12 cellular contexts compared by ENCODE assay signal in genomic region chr9:95197692-95198271, GRCh38.
DNase-seq lines count a peak whose midpoint lies in the region; ATAC-seq and TF ChIP-seq lines count a peak whose summit lies in the region.
"Had no signal": no experiment of that assay in that cellular context is flagged by ENCODE, and none has a peak within 500 bp of the region (broad histone marks: within the 10 kb centered on the region; RNA-seq: fewer than 3 reads in every experiment).

No MANE protein-coding gene starts in this region.

- no peak overlapping the region for H2BK120ac ChIP-seq in neuronal stem cell (ENCODE audit: low read depth, low read length)

- H2AK5ac ChIP-seq in neuronal stem cell (ENCODE audit: low read depth, low read length), result peak overlapping the region; percentile 54

- H3K4me3 ChIP-seq in LNCaP clone FGC (ENCODE audit: low read depth, low read length), result no peak overlapping the region
- no peak overlapping the region for H3K4me3 ChIP-seq in neuronal stem cell (ENCODE audit: low read length in 2 of 2)

- H3K4me1 ChIP-seq in neuronal stem cell (ENCODE audit: control insufficient read depth in 2 of 2, insufficient read depth in 1 of 2, low read depth in 1 of 2, low read length in 2 of 2), result peaks cover 0 to 2% of the 10 kb centered on the region in 2 donors

- POLR2A ChIA-PET in T-cell (lab: Charles Lee), result no interaction called here

- no peaks in the 10 kb centered on the region for H3K27me3 Mint-ChIP-seq in T-cell
- H3K27me3 Mint-ChIP-seq: naive thymus-derived CD4-positive, alpha-beta T cell had no signal

- H3K23ac ChIP-seq in neuronal stem cell (ENCODE audit: low read depth, low read length, poor library complexity), result peak overlapping the region; percentile 44

- peaks cover 1% of the 10 kb centered on the region for H3K79me1 ChIP-seq in neuronal stem cell (ENCODE audit: low read depth, low read length)

- H3K27ac ChIP-seq in neuronal stem cell (replicated peaks; ENCODE audit: low read length), result no peak overlapping the region

- H3K36me3 ChIP-seq in neuronal stem cell (replicated peaks in 1 of 2; ENCODE audit: control insufficient read depth in 2 of 2, insufficient read depth in 2 of 2, low read length in 2 of 2), result no peaks in the 10 kb centered on the region

- H4K91ac ChIP-seq in neuronal stem cell (ENCODE audit: low read depth, low read length, poor library complexity), result no peak overlapping the region

- H3K4ac ChIP-seq in neuronal stem cell (ENCODE audit: low read length), result no peak overlapping the region

- peaks cover 2% of the 10 kb centered on the region for H3K36me3 Mint-ChIP-seq in T-cell

- H3K9ac ChIP-seq in neuronal stem cell (ENCODE audit: low read depth, low read length, poor library complexity), result no peak overlapping the region

- no peak overlapping the region for H3K4me3 Mint-ChIP-seq in T-cell
- H3K4me3 Mint-ChIP-seq: naive thymus-derived CD4-positive, alpha-beta T cell had no signal

- H2AFZ ChIP-seq in neuronal stem cell (ENCODE audit: low read length), result no peak overlapping the region

- no CpG with 5 or more reads among the region's 3 CpGs for WGBS in neuronal stem cell (ENCODE audit: extremely low coverage in 2 of 2, insufficient read length in 2 of 2, insufficient replicate concordance in 1 of 2), 2 donors

- DNase-seq in AG20443 (ENCODE audit: low spot score), result peak; percentile 60
- peak; percentile 76 for DNase-seq in LNCaP clone FGC (ENCODE audit: low read depth)
- DNase-seq in cerebellum (ENCODE audit: low spot score), result peak; percentile 8
- DNase-seq in neuronal stem cell (ENCODE audit: low spot score), result no peak
- no peak for DNase-seq in DMS53 treated with DMSO at 0.1 percent for 48 hours (lab: John Stamatoyannopoulos, UW; ENCODE audit: unreplicated experiment)
- no peak for DNase-seq in activated T-cell treated with anti-CD3 and anti-CD28 coated beads, Interleukin-2, amount 50 U/mL, for 1 hour
- no peak for DNase-seq in T-cell
- no peak for DNase-seq in NCI-H526 treated with DMSO at 0.1 percent for 48 hours (lab: John Stamatoyannopoulos, UW)
- DNase-seq: COR-L47; KBM-7; naive thymus-derived CD4-positive, alpha-beta T cell; stimulated activated CD4-positive, alpha-beta T cell treated with anti-CD3 and anti-CD28 coated beads, Interleukin-1b, Interleukin-23, amount 100 ng/mL, for 48 hours had no signal

- H3K4me1 Mint-ChIP-seq in T-cell, result peaks cover 0 to 7% (median 0%) of the 10 kb centered on the region in 3 donors

- H2BK15ac ChIP-seq in neuronal stem cell (ENCODE audit: low read length), result no peak overlapping the region

- peaks cover 0 to 2% (median 0%) of the 10 kb centered on the region in 3 experiments for H3K27me3 ChIP-seq in neuronal stem cell (ENCODE audit: control insufficient read depth in 3 of 3, insufficient read depth in 3 of 3, low read depth in 1 of 3, low read length in 3 of 3)

- H2BK5ac ChIP-seq in neuronal stem cell (ENCODE audit: low read length), result no peak overlapping the region

- no peak overlapping the region for H3K14ac ChIP-seq in neuronal stem cell (ENCODE audit: low read length)

- no peak for ATAC-seq in T-cell (replicated peaks in 1 of 4)
- ATAC-seq: naive thymus-derived CD4-positive, alpha-beta T cell had no signal

- peaks cover 0 to 5% (median 0%) of the 10 kb centered on the region in 3 donors for H3K9me3 Mint-ChIP-seq in T-cell

- H4K8ac ChIP-seq in neuronal stem cell (ENCODE audit: low read depth, low read length), result peak overlapping the region; percentile 72

- H2BK12ac ChIP-seq in neuronal stem cell (ENCODE audit: low read length), result no peak overlapping the region

- no peaks in the 10 kb centered on the region for H3K9me3 ChIP-seq in neuronal stem cell (replicated peaks in 1 of 2; ENCODE audit: control insufficient read depth in 2 of 2, insufficient read depth in 1 of 2, low read depth in 1 of 2, low read length in 2 of 2)

- no peak overlapping the region for H3K4me2 ChIP-seq in neuronal stem cell (ENCODE audit: insufficient read depth, low read length, poor library complexity, severe bottlenecking)

- TF ChIP-seq CTCF in LNCaP clone FGC (IDR thresholded peaks at IDR 0.05; ENCODE audit: control insufficient read depth, extremely low read depth, insufficient read depth), result no peak

- no peak overlapping the region for H3K27ac Mint-ChIP-seq in T-cell
- H3K27ac Mint-ChIP-seq: naive thymus-derived CD4-positive, alpha-beta T cell had no signal

- peak overlapping the region; percentile 53 for H3K18ac ChIP-seq in neuronal stem cell (ENCODE audit: low read length)

- CTCF ChIA-PET in T-cell (lab: Charles Lee), result interaction anchor here in 1 of 2 donors (0.5 kb wide), 1 partner anchor 596 kb away, joined by 3 read pairs; no protein-coding TSS in a partner anchor

Comparison
In these comparisons a context has a peak if more than half of its experiments do, and no peak if none do; other contexts are left out.
1. DNase-seq: peak in AG20443 (single experiment), LNCaP clone FGC (single experiment) and cerebellum (single experiment); none in neuronal stem cell (single experiment), DMS53 treated with DMSO at 0.1 percent for 48 hours (single experiment), activated T-cell treated with anti-CD3 and anti-CD28 coated beads, Interleukin-2, amount 50 U/mL, for 1 hour (single experiment), T-cell (0 of 34) and NCI-H526 treated with DMSO at 0.1 percent for 48 hours (single experiment).